23 cellular contexts compared by ENCODE assay signal in genomic region chr11:9827700-9828099, GRCh38.
"Had no signal": no experiment of that assay in that cellular context is flagged by ENCODE, and none has a peak within 500 bp of the region (broad histone marks: within the 10 kb centered on the region; RNA-seq: fewer than 3 reads in every experiment).

No MANE protein-coding gene starts in this region.

- H3K27ac Mint-ChIP-seq: naive thymus-derived CD8-positive, alpha-beta T cell; type B pancreatic cell had no signal

- ATAC-seq: gastroesophageal sphincter; left lobe of liver; mucosa of descending colon; naive thymus-derived CD8-positive, alpha-beta T cell had no signal

- H3K9me3 Mint-ChIP-seq: naive thymus-derived CD8-positive, alpha-beta T cell; type B pancreatic cell had no signal

- H3K9me3 ChIP-seq: esophagus muscularis mucosa, gastroesophageal sphincter, mucosa of descending colon, ovary, right atrium auricular region, suprapubic skin, thyroid gland, vagina had no signal

- H3K4me3 Mint-ChIP-seq: naive thymus-derived CD8-positive, alpha-beta T cell; type B pancreatic cell had no signal

- H3K36me3 ChIP-seq: ovary had no signal

- H3K27ac ChIP-seq: dorsolateral prefrontal cortex, epithelial cell of prostate, esophagus muscularis mucosa, gastroesophageal sphincter, ovary, right atrium auricular region, suprapubic skin, thyroid gland, vagina had no signal

- H3K4me1 ChIP-seq: esophagus muscularis mucosa, gastroesophageal sphincter, right atrium auricular region, suprapubic skin, thyroid gland had no signal

- H3K27me3 Mint-ChIP-seq: naive thymus-derived CD8-positive, alpha-beta T cell; type B pancreatic cell had no signal

- FAIRE-seq: endometrium had no signal

- H3K4me3 ChIP-seq: dorsolateral prefrontal cortex, esophagus muscularis mucosa, gastroesophageal sphincter, mucosa of descending colon, ovary, right atrium auricular region, smooth muscle cell, suprapubic skin, thyroid gland, vagina had no signal

- H3K4me2 ChIP-seq: smooth muscle cell had no signal

- DNase-seq: cortex of kidney; dorsolateral prefrontal cortex; effector memory CD4-positive, alpha-beta T cell; foreskin fibroblast; glutamatergic neuron; islet precursor cell; mammary epithelial cell; mucosa of descending colon; naive thymus-derived CD8-positive, alpha-beta T cell; ovary; stimulated activated CD4-positive, alpha-beta T cell treated with anti-CD3 and anti-CD28 coated beads, Interleukin-2, amount 100 ng/mL, for 48 hours; stimulated activated naive CD4-positive, alpha-beta T cell treated with Interleukin-2 at 50 U/mL for 16 hours; thyroid gland had no signal

- H3K27me3 ChIP-seq: dorsolateral prefrontal cortex, esophagus muscularis mucosa, gastroesophageal sphincter, ovary, right atrium auricular region, suprapubic skin, thyroid gland, vagina had no signal
